Comparison of ENCODE assay signal across 9 cellular contexts in the genomic region with DNA sequence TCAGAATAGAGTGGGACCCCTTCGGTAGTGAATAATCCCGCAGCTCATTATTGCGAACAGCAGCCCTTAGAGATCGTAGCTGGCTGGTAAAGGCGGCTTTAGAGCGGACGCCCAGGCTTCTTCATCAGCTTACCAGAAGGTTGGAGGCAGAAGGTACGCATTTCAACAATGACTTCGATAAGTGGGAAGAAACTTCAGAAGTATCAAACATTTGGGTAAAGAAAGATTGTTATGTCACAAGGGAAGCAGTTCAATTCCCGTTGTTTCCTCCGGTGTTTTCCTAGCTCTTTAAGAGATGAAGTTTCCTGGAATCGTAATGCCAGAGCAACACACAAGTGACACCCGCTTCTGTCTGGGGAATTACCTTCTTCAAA.
DNase-seq lines count a peak whose midpoint lies in the region; ATAC-seq, FAIRE-seq and TF ChIP-seq lines count a peak whose summit lies in the region.
"Had no signal": no experiment of that assay in that cellular context is flagged by ENCODE, and none has a peak within 500 bp of the region (broad histone marks: within the 10 kb centered on the region; RNA-seq: fewer than 3 reads in every experiment).

No MANE protein-coding gene starts in this region.

- TF ChIP-seq POLR2A in GM12891 (IDR thresholded peaks at IDR 0.05; ENCODE audit: low read depth, low read length) (no peak), GM12892 (IDR thresholded peaks at IDR 0.05; ENCODE audit: low read depth, low read length) (no peak)

- no peak for TF ChIP-seq EP300 in neural cell (conservative IDR thresholded peaks at IDR 0.05; ENCODE audit: poor library complexity, severe bottlenecking)

- no peaks in the 10 kb centered on the region for H4K20me1 ChIP-seq in neural cell (ENCODE audit: insufficient read depth)

- DNase-seq in GM12891 (ENCODE audit: insufficient read length, low spot score) = no peak
- peak; percentile 14 for DNase-seq in adipocyte (ENCODE audit: low read depth)
- DNase-seq in dedifferentiated amniotic fluid mesenchymal stem cell (ENCODE audit: extremely low spot score) = no peak
- DNase-seq in hypothalamus (lab: John Stamatoyannopoulos, UW) = no peak
- no peak for DNase-seq in GM12892 (ENCODE audit: insufficient read length)
- DNase-seq: heart left ventricle, NCI-H2029 had no signal

- no peak for TF ChIP-seq RAD21 in neural cell (conservative IDR thresholded peaks at IDR 0.05)

- ATAC-seq in HG03565 (IDR thresholded peaks at IDR 0.05; ENCODE audit: unreplicated experiment) = peak; percentile 9

- TF ChIP-seq CTCF in neural cell (IDR thresholded peaks at IDR 0.05; ENCODE audit: poor library complexity, severe bottlenecking) = no peak

- H3K9ac ChIP-seq in adipocyte (ENCODE audit: low read length) (no peak overlapping the region), neural cell (ENCODE audit: low read length) (no peak overlapping the region)

- H3K4me3 ChIP-seq in adipocyte (ENCODE audit: low read length) = peak overlapping the region; percentile 78
- peak overlapping the region; percentile 57 for H3K4me3 ChIP-seq in neural cell (ENCODE audit: low read length)

- H3K36me3 ChIP-seq in adipocyte (ENCODE audit: control insufficient read depth, insufficient read depth, low read length, severe bottlenecking) (no peaks in the 10 kb centered on the region), neural cell (ENCODE audit: insufficient read depth, low read length) (no peaks in the 10 kb centered on the region)
- H3K36me3 ChIP-seq: heart left ventricle had no signal

- H2AFZ ChIP-seq in neural cell (ENCODE audit: low read depth, low read length) = no peak overlapping the region

- H3K27ac ChIP-seq in neural cell (ENCODE audit: low read length) = no peak overlapping the region
- H3K27ac ChIP-seq: heart left ventricle had no signal

- H3K9me2 ChIP-seq in neural cell (ENCODE audit: insufficient read depth, low read length) = no peaks in the 10 kb centered on the region

- no peaks in the 10 kb centered on the region for H3K79me2 ChIP-seq in neural cell (replicated peaks; ENCODE audit: insufficient read depth, low read length)

- no peaks in the 10 kb centered on the region for H3F3A ChIP-seq in neural cell (ENCODE audit: insufficient read depth, low read length, poor library complexity, severe bottlenecking)

- H3K4me2 ChIP-seq in neural cell (ENCODE audit: low read length) = peak overlapping the region; percentile 10

- H3K4me1 ChIP-seq in adipocyte (ENCODE audit: control insufficient read depth, insufficient read depth, low read length) = peaks cover 13% of the 10 kb centered on the region
- H3K4me1 ChIP-seq: heart left ventricle had no signal

- H3K27me3 ChIP-seq in adipocyte (replicated peaks; ENCODE audit: control insufficient read depth, insufficient read depth, low read length) = peaks cover 10% of the 10 kb centered on the region
- peaks cover 62% of the 10 kb centered on the region for H3K27me3 ChIP-seq in neural cell (ENCODE audit: insufficient read depth, low read depth, low read length)

- no peaks in the 10 kb centered on the region for H3K9me3 ChIP-seq in adipocyte (ENCODE audit: control insufficient read depth, low read length)
- no peaks in the 10 kb centered on the region for H3K9me3 ChIP-seq in neural cell (ENCODE audit: low read length)
- H3K9me3 ChIP-seq: heart left ventricle had no signal

- FAIRE-seq in GM12891 (lab: Jason Lieb, UNC) (peak; percentile 48), GM12892 (lab: Jason Lieb, UNC) (no peak)

TF ChIP-seq in GM12891, 5 proteins besides CTCF, POLR2A, EP300 and RAD21:
- no peak for TF ChIP-seq PAX5 (IDR thresholded peaks at IDR 0.05; ENCODE audit: insufficient read depth, low read length, severe bottlenecking)

TF ChIP-seq in neural cell, 6 proteins besides CTCF, POLR2A, EP300 and RAD21:
- TF ChIP-seq EZH2 (IDR thresholded peaks at IDR 0.05; ENCODE audit: borderline replicate concordance, insufficient read depth, low read length, poor library complexity, severe bottlenecking) (no peak), MXI1 (conservative IDR thresholded peaks at IDR 0.05; ENCODE audit: poor library complexity, severe bottlenecking) (no peak), SMC3 (conservative IDR thresholded peaks at IDR 0.05; ENCODE audit: poor library complexity) (no peak), TAF1 (IDR thresholded peaks at IDR 0.05; ENCODE audit: low read depth) (no peak)
- TF ChIP-seq, protein P1, sequence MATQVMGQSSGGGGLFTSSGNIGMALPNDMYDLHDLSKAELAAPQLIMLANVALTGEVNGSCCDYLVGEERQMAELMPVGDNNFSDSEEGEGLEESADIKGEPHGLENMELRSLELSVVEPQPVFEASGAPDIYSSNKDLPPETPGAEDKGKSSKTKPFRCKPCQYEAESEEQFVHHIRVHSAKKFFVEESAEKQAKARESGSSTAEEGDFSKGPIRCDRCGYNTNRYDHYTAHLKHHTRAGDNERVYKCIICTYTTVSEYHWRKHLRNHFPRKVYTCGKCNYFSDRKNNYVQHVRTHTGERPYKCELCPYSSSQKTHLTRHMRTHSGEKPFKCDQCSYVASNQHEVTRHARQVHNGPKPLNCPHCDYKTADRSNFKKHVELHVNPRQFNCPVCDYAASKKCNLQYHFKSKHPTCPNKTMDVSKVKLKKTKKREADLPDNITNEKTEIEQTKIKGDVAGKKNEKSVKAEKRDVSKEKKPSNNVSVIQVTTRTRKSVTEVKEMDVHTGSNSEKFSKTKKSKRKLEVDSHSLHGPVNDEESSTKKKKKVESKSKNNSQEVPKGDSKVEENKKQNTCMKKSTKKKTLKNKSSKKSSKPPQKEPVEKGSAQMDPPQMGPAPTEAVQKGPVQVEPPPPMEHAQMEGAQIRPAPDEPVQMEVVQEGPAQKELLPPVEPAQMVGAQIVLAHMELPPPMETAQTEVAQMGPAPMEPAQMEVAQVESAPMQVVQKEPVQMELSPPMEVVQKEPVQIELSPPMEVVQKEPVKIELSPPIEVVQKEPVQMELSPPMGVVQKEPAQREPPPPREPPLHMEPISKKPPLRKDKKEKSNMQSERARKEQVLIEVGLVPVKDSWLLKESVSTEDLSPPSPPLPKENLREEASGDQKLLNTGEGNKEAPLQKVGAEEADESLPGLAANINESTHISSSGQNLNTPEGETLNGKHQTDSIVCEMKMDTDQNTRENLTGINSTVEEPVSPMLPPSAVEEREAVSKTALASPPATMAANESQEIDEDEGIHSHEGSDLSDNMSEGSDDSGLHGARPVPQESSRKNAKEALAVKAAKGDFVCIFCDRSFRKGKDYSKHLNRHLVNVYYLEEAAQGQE (IDR thresholded peaks at IDR 0.05; ENCODE audit: borderline replicate concordance) = no peak
